In the genomic region with DNA sequence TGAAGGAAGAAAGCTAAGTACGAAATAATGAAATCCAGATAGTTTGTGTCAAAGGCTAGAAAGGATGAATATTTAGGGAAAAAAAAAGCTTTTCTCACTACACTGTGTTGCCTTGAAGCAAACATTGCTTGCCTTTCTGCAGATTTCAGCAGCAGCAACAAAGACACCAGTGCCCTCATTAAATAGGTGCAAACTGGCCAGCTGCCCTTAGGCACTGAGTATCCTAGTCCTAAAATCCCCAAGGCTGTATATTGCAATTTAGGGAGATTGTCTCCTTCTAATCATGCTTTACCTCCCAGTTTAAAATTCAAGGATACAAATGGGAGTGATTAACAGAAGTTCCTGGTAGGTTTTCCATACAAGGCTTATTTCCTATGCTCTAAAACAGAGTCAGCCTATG, we compare ENCODE assay signal across 31 cellular contexts. TPM values are rescaled to one million over a fixed set of nuclear protein-coding genes. Genes with fewer than 3 reads are reported as not detected.
"Had no signal": no experiment of that assay in that cellular context is flagged by ENCODE, and none has a peak within 500 bp of the region (broad histone marks: within the 10 kb centered on the region; RNA-seq: fewer than 3 reads in every experiment).

No MANE protein-coding gene starts in this region.

- H3K4me2 ChIP-seq: PC-9 had no signal

- H3K36me3 ChIP-seq: MG63, SJCRH30 had no signal

- FAIRE-seq: RCC 7860 had no signal

- H3K9me3 ChIP-seq: MG63, SJCRH30 had no signal

- DNase-seq: Kasumi-1, KG1, MG63, NCI-H1048, NCI-H1105, NCI-H1417 treated with DMSO at 0.1 percent for 48 hours, NCI-H1436 treated with DMSO at 0.1 percent for 48 hours, NCI-H1694, NCI-H187, NCI-H1930, NCI-H2029 treated with DMSO at 0.1 percent for 48 hours, NCI-H2081 treated with DMSO at 0.1 percent for 48 hours, NCI-H2107, NCI-H2171, NCI-H226, NCI-H446 treated with DMSO at 0.1 percent for 48 hours, NCI-H510A, NCI-H524, NCI-H526, NCI-H774, PC-9, SHP77, SIG-M5, SJCRH30 had no signal

- H3K27me3 ChIP-seq: MG63, SJCRH30 had no signal

- H3K27ac ChIP-seq: PC-9, RWPE1, SJCRH30 had no signal

- ATAC-seq: Panc1, Right ventricle myocardium inferior, SK-N-SH treated with all-trans-retinoic acid at 6 μM for 48 hours had no signal

- H3K4me3 ChIP-seq: MG63, PC-9, SJCRH30, SK-N-MC had no signal

- H2AFZ ChIP-seq: PC-9 had no signal

RNA-seq across cellular contexts. Expression of a gene that starts 8.6 kb away (rescaled TPM):
- total RNA-seq: OCI-LY7 had no signal
